11 cellular contexts compared by ENCODE assay signal in genomic region chr2:161172901-161173540, GRCh38. TPM values are rescaled to one million over a fixed set of nuclear protein-coding genes. Genes with fewer than 3 reads are reported as not detected.
DNase-seq lines count a peak whose midpoint lies in the region; ATAC-seq and TF ChIP-seq lines count a peak whose summit lies in the region.
"Had no signal": no experiment of that assay in that cellular context is flagged by ENCODE, and none has a peak within 500 bp of the region (broad histone marks: within the 10 kb centered on the region; RNA-seq: fewer than 3 reads in every experiment).

No MANE protein-coding gene starts in this region.

- H3K4me1 ChIP-seq in HEK293 (ENCODE audit: control insufficient read depth, insufficient read depth, low read length) = 0 out of 2 replicates have a peak, but pooled peaks cover 4% of the 10 kb centered on the region

- CTCF ChIA-PET in HEK293 (lab: Yijun Ruan, JAX) = interaction anchor here (0.6 to 0.7 kb wide), 2 partner anchors 108 to 925 kb away, joined by 3 read pairs; no protein-coding TSS in a partner anchor

- no peak overlapping the region for H3K27ac ChIP-seq in HEK293 (ENCODE audit: extremely low read depth, low read depth, low read length)
- H3K27ac ChIP-seq: brain microvascular endothelial cell, pancreas had no signal

- H3K9me3 Mint-ChIP-seq in activated naive CD4-positive, alpha-beta T cell treated with anti-CD3 and anti-CD28 coated beads, Interleukin-2, amount 50 U/mL, for 72 hours = peaks cover 10% of the 10 kb centered on the region in 2 donors

- peaks cover 37 to 89% of the 10 kb centered on the region in 2 donors for H3K36me3 Mint-ChIP-seq in activated naive CD4-positive, alpha-beta T cell treated with anti-CD3 and anti-CD28 coated beads, Interleukin-2, amount 50 U/mL, for 72 hours

- TF ChIP-seq CTCF in HEK293 (tag by site-specific recombination; IDR thresholded peaks at IDR 0.05) = no peak

- POLR2A ChIA-PET in HEK293 (lab: Yijun Ruan, JAX) = no interaction called here

- H3K27ac Mint-ChIP-seq in activated naive CD4-positive, alpha-beta T cell treated with anti-CD3 and anti-CD28 coated beads, Interleukin-2, amount 50 U/mL, for 72 hours = peak overlapping the region; percentile 45 to 62

- ATAC-seq in activated naive CD4-positive, alpha-beta T cell treated with anti-CD3 and anti-CD28 coated beads, Interleukin-2, amount 50 U/mL, for 72 hours = peak; percentile 88 to 89
- ATAC-seq in HG03469 (IDR thresholded peaks at IDR 0.05; ENCODE audit: unreplicated experiment) = peak; percentile 53
- ATAC-seq in stimulated activated naive CD8-positive, alpha-beta T cell treated with anti-CD3 and anti-CD28 coated beads, Interleukin-15, Interleukin-2, amounts not matched to agents 100 U/mL and 50 U/mL, for 24 hours = peak; percentile 84
- ATAC-seq: pancreas had no signal

- H3K4me3 ChIP-seq in HEK293 (ENCODE audit: low read depth, low read length) = no peak overlapping the region
- H3K4me3 ChIP-seq: pancreas had no signal

- H3K9me3 ChIP-seq in HEK293 (ENCODE audit: control insufficient read depth, insufficient read depth, low read depth, low read length) = no peaks in the 10 kb centered on the region
- H3K9me3 ChIP-seq: pancreas had no signal

- no peaks in the 10 kb centered on the region for H3K36me3 ChIP-seq in HEK293 (ENCODE audit: control insufficient read depth in 2 of 2, insufficient read depth in 1 of 2, low read length in 2 of 2)
- H3K36me3 ChIP-seq: brain microvascular endothelial cell, pancreas had no signal

- DNase-seq in activated naive CD4-positive, alpha-beta T cell treated with anti-CD3 and anti-CD28 coated beads, Interleukin-2, amount 50 U/mL, for 72 hours (ENCODE audit: low spot score in 2 of 2) = no peak
- no peak for DNase-seq in activated naive CD4-positive, alpha-beta T cell (lab: John Stamatoyannopoulos, UW)
- DNase-seq in stimulated activated naive CD8-positive, alpha-beta T cell treated with anti-CD3 and anti-CD28 coated beads, Interleukin-15, Interleukin-2, amounts not matched to agents 100 U/mL and 50 U/mL, for 24 hours = no peak
- DNase-seq in HuH-7.5 (ENCODE audit: low spot score) = no peak
- no peak for DNase-seq in COLO829 (ENCODE audit: low spot score)
- no peak for DNase-seq in NK-92 (lab: John Stamatoyannopoulos, UW; ENCODE audit: unreplicated experiment)
- DNase-seq: brain microvascular endothelial cell, NCI-H1694 treated with DMSO at 0.1 percent for 48 hours, pancreas had no signal

TF ChIP-seq in HEK293, 187 proteins besides CTCF, POLR2A, EP300 and RAD21:
- no peak for TF ChIP-seq ZNF433 (tag by site-specific recombination; IDR thresholded peaks at IDR 0.05; ENCODE audit: low read depth)
- 0 out of 2 replicates have a peak, but pooled peaks have one; percentile 9 for TF ChIP-seq SCRT2 (tag by site-specific recombination; IDR thresholded peaks at IDR 0.05)

RNA-seq across cellular contexts. Expression of gene TANK, which starts 12.8 kb away (rescaled TPM):
- total RNA-seq in activated naive CD4-positive, alpha-beta T cell treated with anti-CD3 and anti-CD28 coated beads, Interleukin-2, amount 50 U/mL, for 72 hours = 100 to 1,000 TPM in 1 of 2 donors, 10 to 100 TPM in 1; 90.3 to 126 TPM
